ENCODE assay signal across 8 cellular contexts in the genomic region with DNA sequence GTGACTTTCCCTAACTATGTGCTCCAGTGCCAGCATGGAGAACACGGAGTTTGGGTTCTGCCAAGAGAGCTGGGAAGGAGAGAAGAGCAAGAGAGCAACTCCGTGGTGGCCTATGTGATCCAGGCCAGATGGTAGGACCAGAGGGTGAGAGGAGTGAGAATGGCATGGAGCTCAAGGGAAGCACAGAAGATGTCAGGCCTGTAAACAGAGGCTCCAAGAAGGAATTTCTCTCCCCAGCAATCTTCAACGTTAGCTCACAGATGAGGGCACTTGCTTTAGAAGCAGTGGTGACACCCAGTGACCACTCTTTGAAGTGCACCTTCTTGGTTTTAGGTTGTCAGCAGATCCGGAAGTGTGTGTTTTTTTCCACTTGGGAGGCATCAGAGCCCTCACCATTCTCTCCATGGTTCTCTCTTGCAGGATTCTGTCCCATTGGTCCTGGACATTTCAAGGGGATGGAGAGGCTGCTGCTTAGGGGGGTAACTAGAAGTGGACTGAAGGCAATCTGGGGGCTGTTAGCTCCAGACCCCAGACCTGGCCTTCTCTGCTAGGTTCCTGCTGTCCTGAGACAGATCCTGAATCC. TPM values are rescaled to one million over a fixed set of nuclear protein-coding genes. Genes with fewer than 3 reads are reported as not detected.
A peak's percentile ranks its signal among the peaks of the same experiment; 100 is the strongest.
DNase-seq lines count a peak whose midpoint lies in the region; ATAC-seq and TF ChIP-seq lines count a peak whose summit lies in the region.

No MANE protein-coding gene starts in this region.

- peak; percentile 53 to 82 for DNase-seq in NCI-H526 (lab: John Stamatoyannopoulos, UW)
- DNase-seq in activated CD4-positive, alpha-beta memory T cell treated with anti-CD3 and anti-CD28 coated beads, Interleukin-2, amount 10 ng/mL, durations not matched to agents 7 days and 5 days, result peak; percentile 78
- peak; percentile 43 for DNase-seq in epithelial cell of prostate (ENCODE audit: low read depth, low spot score)
- DNase-seq in middle frontal gyrus (ENCODE audit: extremely low spot score, low spot score), result peak; percentile 81
- DNase-seq in stimulated activated naive CD4-positive, alpha-beta T cell treated with Interleukin-2 at 50 U/mL for 16 hours (lab: John Stamatoyannopoulos, UW), result peak; percentile 45

- peak; percentile 64 for ATAC-seq in HG02852 (IDR thresholded peaks at IDR 0.05; ENCODE audit: unreplicated experiment)
- no peak for ATAC-seq in HG02973 (IDR thresholded peaks at IDR 0.05; ENCODE audit: unreplicated experiment)

- H3K9me3 Mint-ChIP-seq in activated CD4-positive, alpha-beta memory T cell treated with anti-CD3 and anti-CD28 coated beads, Interleukin-2, amount 10 ng/mL, durations not matched to agents 7 days and 5 days, result no peaks in the 10 kb centered on the region

- H3K36me3 Mint-ChIP-seq in activated CD4-positive, alpha-beta memory T cell treated with anti-CD3 and anti-CD28 coated beads, Interleukin-2, amount 10 ng/mL, durations not matched to agents 7 days and 5 days (ENCODE audit: low read depth), result no peaks in the 10 kb centered on the region

- H3K27ac Mint-ChIP-seq in activated CD4-positive, alpha-beta memory T cell treated with anti-CD3 and anti-CD28 coated beads, Interleukin-2, amount 10 ng/mL, durations not matched to agents 7 days and 5 days, result no peak overlapping the region

- peaks cover 8% of the 10 kb centered on the region for H3K27me3 Mint-ChIP-seq in activated CD4-positive, alpha-beta memory T cell treated with anti-CD3 and anti-CD28 coated beads, Interleukin-2, amount 10 ng/mL, durations not matched to agents 7 days and 5 days

- peaks cover 28% of the 10 kb centered on the region for H3K4me1 Mint-ChIP-seq in activated CD4-positive, alpha-beta memory T cell treated with anti-CD3 and anti-CD28 coated beads, Interleukin-2, amount 10 ng/mL, durations not matched to agents 7 days and 5 days

- POLR2A ChIA-PET in activated CD4-positive, alpha-beta memory T cell treated with anti-CD3 and anti-CD28 coated beads, Interleukin-2, amount 10 ng/mL, durations not matched to agents 7 days and 5 days (lab: Charles Lee), result interaction anchor here (0.7 kb wide), 1 partner anchor 26 kb away, joined by 4 read pairs; no protein-coding TSS in a partner anchor

- H3K9me3 ChIP-seq in DOHH2 (ENCODE audit: control insufficient read depth, insufficient read depth, low read length), result no peaks in the 10 kb centered on the region

- no peak overlapping the region for H3K4me3 Mint-ChIP-seq in activated CD4-positive, alpha-beta memory T cell treated with anti-CD3 and anti-CD28 coated beads, Interleukin-2, amount 10 ng/mL, durations not matched to agents 7 days and 5 days

- H3K79me2 ChIP-seq in DOHH2 (ENCODE audit: control insufficient read depth, low read length), result no peaks in the 10 kb centered on the region

- H3K4me2 ChIP-seq in DOHH2 (ENCODE audit: low read length), result no peak overlapping the region

- H3K4me3 ChIP-seq in DOHH2 (ENCODE audit: low read length), result no peak overlapping the region

- no peaks in the 10 kb centered on the region for H3K36me3 ChIP-seq in DOHH2 (ENCODE audit: control insufficient read depth, low read length)

- no peaks in the 10 kb centered on the region for H3K9me2 ChIP-seq in DOHH2 (replicated peaks; ENCODE audit: control insufficient read depth, low read length)

- H3K27ac ChIP-seq in DOHH2 (ENCODE audit: low read depth, low read length) (no peak overlapping the region), epithelial cell of prostate (no peak overlapping the region)

- H3K4me1 ChIP-seq in DOHH2 (ENCODE audit: control insufficient read depth, low read length), result no peaks in the 10 kb centered on the region

- H3F3A ChIP-seq in DOHH2 (ENCODE audit: control insufficient read depth, insufficient read depth), result no peaks in the 10 kb centered on the region

- no peaks in the 10 kb centered on the region for H4K20me1 ChIP-seq in DOHH2 (ENCODE audit: control insufficient read depth, insufficient read depth, low read depth, low read length)

- H3K27me3 ChIP-seq in DOHH2 (ENCODE audit: control insufficient read depth, low read length), result no peaks in the 10 kb centered on the region

- peak; percentile 69 for TF ChIP-seq CTCF in DOHH2 (IDR thresholded peaks at IDR 0.05; ENCODE audit: low read depth, low read length, poor library complexity, severe bottlenecking)

- CTCF ChIA-PET in activated CD4-positive, alpha-beta memory T cell treated with anti-CD3 and anti-CD28 coated beads, Interleukin-2, amount 10 ng/mL, durations not matched to agents 7 days and 5 days (lab: Charles Lee), result interaction anchor here (0.6 to 4.3 kb wide), 12 partner anchors 11 to 252 kb away, joined by 3 to 50 read pairs (median 4); partner anchors contain the start of gene MYO1D

RNA-seq across cellular contexts. Expression of gene TMEM98, which starts 18.1 kb away (rescaled TPM):
- 1 to 10 TPM; 2.7 to 4.4 TPM for total RNA-seq in activated CD4-positive, alpha-beta memory T cell treated with anti-CD3 and anti-CD28 coated beads, Interleukin-2, amount 10 ng/mL, durations not matched to agents 7 days and 5 days

RNA-seq across cellular contexts. Expression of gene MYO1D, which starts 33.0 kb away (rescaled TPM):
- total RNA-seq in activated CD4-positive, alpha-beta memory T cell treated with anti-CD3 and anti-CD28 coated beads, Interleukin-2, amount 10 ng/mL, durations not matched to agents 7 days and 5 days, result 10 to 100 TPM in 1 of 2 experiments, 1 to 10 TPM in 1; 8.3 to 11.1 TPM
